Comparison of ENCODE assay signal across 8 cellular contexts in the genomic region with DNA sequence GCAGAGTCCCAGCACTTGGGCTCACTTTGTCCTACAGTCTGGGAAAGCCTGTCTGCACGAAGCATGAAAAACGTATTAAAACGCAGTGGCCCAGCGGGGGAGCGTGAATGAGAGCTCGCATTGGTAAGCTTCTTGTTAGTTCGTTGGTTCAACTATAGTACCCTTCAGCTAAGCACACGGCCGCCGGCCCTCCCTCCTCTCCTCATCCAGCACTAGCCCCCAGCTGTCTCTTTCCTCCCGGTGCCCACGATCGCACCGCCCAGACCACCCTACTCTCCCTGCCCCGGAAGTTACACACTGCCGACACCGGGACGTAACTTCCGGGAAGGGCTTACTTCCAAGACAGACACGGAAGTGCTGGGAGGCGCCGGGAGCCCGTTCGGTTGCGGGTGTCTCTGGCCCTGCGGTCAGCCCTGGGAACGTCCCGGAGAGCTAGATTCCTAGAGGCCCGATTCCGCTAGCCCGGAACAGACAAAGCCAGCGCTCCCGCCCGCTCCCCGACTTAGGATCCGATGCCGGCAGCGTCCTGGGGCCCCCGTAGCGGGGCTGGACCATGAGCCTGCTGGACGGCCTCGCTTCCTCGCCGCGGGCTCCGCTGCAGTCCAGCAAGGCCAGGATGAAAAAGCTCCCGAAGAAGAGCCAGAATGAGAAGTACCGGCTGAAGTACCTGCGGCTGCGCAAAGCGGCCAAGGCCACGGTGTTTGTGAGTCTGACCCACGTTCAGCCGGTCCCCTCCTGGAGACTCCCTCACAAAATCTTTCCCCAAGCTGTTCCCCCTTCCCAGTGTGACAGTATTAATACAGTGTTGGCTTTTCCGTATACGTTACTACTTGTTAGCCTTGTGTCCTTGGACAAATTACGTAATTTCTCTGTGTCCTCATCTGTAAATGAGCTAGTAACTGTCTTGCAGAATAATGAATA. TPM values are rescaled to one million over a fixed set of nuclear protein-coding genes. Genes with fewer than 3 reads are reported as not detected.
A peak's percentile ranks its signal among the peaks of the same experiment; 100 is the strongest.
DNase-seq lines count a peak whose midpoint lies in the region; ATAC-seq and TF ChIP-seq lines count a peak whose summit lies in the region.

A gene with protein sequence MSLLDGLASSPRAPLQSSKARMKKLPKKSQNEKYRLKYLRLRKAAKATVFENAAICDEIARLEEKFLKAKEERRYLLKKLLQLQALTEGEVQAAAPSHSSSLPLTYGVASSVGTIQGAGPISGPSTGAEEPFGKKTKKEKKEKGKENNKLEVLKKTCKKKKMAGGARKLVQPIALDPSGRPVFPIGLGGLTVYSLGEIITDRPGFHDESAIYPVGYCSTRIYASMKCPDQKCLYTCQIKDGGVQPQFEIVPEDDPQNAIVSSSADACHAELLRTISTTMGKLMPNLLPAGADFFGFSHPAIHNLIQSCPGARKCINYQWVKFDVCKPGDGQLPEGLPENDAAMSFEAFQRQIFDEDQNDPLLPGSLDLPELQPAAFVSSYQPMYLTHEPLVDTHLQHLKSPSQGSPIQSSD (plus strand): TSS at position 334 of the 921 bp plus-strand sequence. CDS start 220 bp downstream, at position 554.

- H3K27me3 ChIP-seq in DOHH2 (ENCODE audit: control insufficient read depth, low read length) (no peaks in the 10 kb centered on the region), GM23338 (ENCODE audit: insufficient read depth) (peaks cover 4% of the 10 kb centered on the region; the same call in 1 of the 2 replicates), fibroblast of lung (ENCODE audit: control insufficient read depth, insufficient read depth, low read length) (peaks cover 2% of the 10 kb centered on the region)
- no peaks in the 10 kb centered on the region for H3K27me3 ChIP-seq in naive thymus-derived CD4-positive, alpha-beta T cell (ENCODE audit: control insufficient read depth in 2 of 2, insufficient read depth in 2 of 2, low read length in 2 of 2)

- H3K36me3 ChIP-seq in DOHH2 (ENCODE audit: control insufficient read depth, low read length) (peaks cover 36% of the 10 kb centered on the region), GM23338 (ENCODE audit: insufficient read depth) (peaks cover 24% of the 10 kb centered on the region), fibroblast of lung (ENCODE audit: control insufficient read depth, insufficient read depth, low read length) (peaks cover 7% of the 10 kb centered on the region)
- H3K36me3 ChIP-seq in naive thymus-derived CD4-positive, alpha-beta T cell (ENCODE audit: control insufficient read depth in 2 of 3, insufficient read depth in 3 of 3, low read length in 3 of 3): peaks cover 7 to 33% (median 18%) of the 10 kb centered on the region in 3 experiments

- H3K9me3 ChIP-seq in DOHH2 (ENCODE audit: control insufficient read depth, insufficient read depth, low read length) (no peaks in the 10 kb centered on the region), fibroblast of lung (ENCODE audit: control insufficient read depth, insufficient read depth, low read depth, low read length) (no peaks in the 10 kb centered on the region)
- no peaks in the 10 kb centered on the region for H3K9me3 ChIP-seq in naive thymus-derived CD4-positive, alpha-beta T cell (ENCODE audit: control insufficient read depth in 2 of 3, low read length in 3 of 3)

- H3K4me3 Mint-ChIP-seq in GM23338: peak within 1 kb of the TSS; percentile 94
- peak within 1 kb of the TSS; percentile 96 for H3K4me3 Mint-ChIP-seq in activated T-helper 17 cell treated with anti-CD3 and anti-CD28 coated beads, Interleukin-2, amount 50 U/mL, for 72 hours
- peak within 1 kb of the TSS; percentile 89 to 100 (median 98) for H3K4me3 Mint-ChIP-seq in naive thymus-derived CD4-positive, alpha-beta T cell
- H3K4me3 Mint-ChIP-seq in stimulated activated naive B cell treated with anti-CD40 and anti-IgM and Interleukin-4, amounts not matched to agents 10 μg/mL and 1 μg/mL and 100 μg/mL, for 72 hours: peak within 1 kb of the TSS; percentile 85 to 90

- H3K9me3 Mint-ChIP-seq in GM23338: no peaks in the 10 kb centered on the region
- no peaks in the 10 kb centered on the region for H3K9me3 Mint-ChIP-seq in activated T-helper 17 cell treated with anti-CD3 and anti-CD28 coated beads, Interleukin-2, amount 50 U/mL, for 72 hours
- H3K9me3 Mint-ChIP-seq in naive thymus-derived CD4-positive, alpha-beta T cell: no peaks in the 10 kb centered on the region
- H3K9me3 Mint-ChIP-seq in stimulated activated naive B cell treated with anti-CD40 and anti-IgM and Interleukin-4, amounts not matched to agents 10 μg/mL and 1 μg/mL and 100 μg/mL, for 72 hours: no peaks in the 10 kb centered on the region

- peaks cover 15% of the 10 kb centered on the region for H3K4me1 ChIP-seq in DOHH2 (ENCODE audit: control insufficient read depth, low read length)
- peaks cover 5% of the 10 kb centered on the region for H3K4me1 ChIP-seq in GM23338 (ENCODE audit: insufficient read depth)
- no peaks in the 10 kb centered on the region for H3K4me1 ChIP-seq in fibroblast of lung (ENCODE audit: control insufficient read depth, extremely low read depth, insufficient read depth, low read length)
- peaks cover 7 to 12% of the 10 kb centered on the region in 2 donors for H3K4me1 ChIP-seq in naive thymus-derived CD4-positive, alpha-beta T cell (ENCODE audit: control insufficient read depth in 2 of 2, insufficient read depth in 2 of 2, low read length in 2 of 2)

- H3K36me3 Mint-ChIP-seq in GM23338 (ENCODE audit: low read depth): peaks cover 26% of the 10 kb centered on the region
- peaks cover 43% of the 10 kb centered on the region for H3K36me3 Mint-ChIP-seq in activated T-helper 17 cell treated with anti-CD3 and anti-CD28 coated beads, Interleukin-2, amount 50 U/mL, for 72 hours (ENCODE audit: low read depth)
- H3K36me3 Mint-ChIP-seq in naive thymus-derived CD4-positive, alpha-beta T cell: peaks cover 10 to 19% (median 16%) of the 10 kb centered on the region in 5 donors
- H3K36me3 Mint-ChIP-seq in stimulated activated naive B cell treated with anti-CD40 and anti-IgM and Interleukin-4, amounts not matched to agents 10 μg/mL and 1 μg/mL and 100 μg/mL, for 72 hours: peaks cover 15% of the 10 kb centered on the region in 2 donors

- H3K4me3 ChIP-seq in DOHH2 (ENCODE audit: low read length) (peak within 1 kb of the TSS; percentile 76), GM23338 (peak within 1 kb of the TSS; percentile 96), LNCaP clone FGC (ENCODE audit: low read depth, low read length) (peak within 1 kb of the TSS; percentile 93), fibroblast of lung (replicated peaks in 1 of 4; ENCODE audit: control extremely low read depth in 1 of 4, insufficient read depth in 1 of 4, low read depth in 3 of 4, low read length in 4 of 4) (peak within 1 kb of the TSS; percentile 84 to 98 (median 91))
- peak within 1 kb of the TSS; percentile 75 for H3K4me3 ChIP-seq in naive thymus-derived CD4-positive, alpha-beta T cell (ENCODE audit: low read length)

- ATAC-seq in GM23338: peak; percentile 99
- ATAC-seq in activated T-helper 17 cell treated with anti-CD3 and anti-CD28 coated beads, Interleukin-2, amount 50 U/mL, for 72 hours (replicated peaks): peak; percentile 99
- peak; percentile 96 for ATAC-seq in naive thymus-derived CD4-positive, alpha-beta T cell
- ATAC-seq in stimulated activated naive B cell treated with anti-CD40 and anti-IgM and Interleukin-4, amounts not matched to agents 10 μg/mL and 1 μg/mL and 100 μg/mL, for 72 hours (replicated peaks): peak; percentile 99

- H3K9ac ChIP-seq in fibroblast of lung (ENCODE audit: insufficient read depth, low read length): peak within 1 kb of the TSS; percentile 97

- TF ChIP-seq CTCF in DOHH2 (IDR thresholded peaks at IDR 0.05; ENCODE audit: low read depth, low read length, poor library complexity, severe bottlenecking): no peak
- TF ChIP-seq CTCF in GM23338 (conservative IDR thresholded peaks at IDR 0.05; ENCODE audit: low read depth in 2 of 2): no peak
- no peak for TF ChIP-seq CTCF in LNCaP clone FGC (IDR thresholded peaks at IDR 0.05; ENCODE audit: control insufficient read depth, extremely low read depth, insufficient read depth)
- TF ChIP-seq CTCF in RWPE1 (conservative IDR thresholded peaks at IDR 0.05; ENCODE audit: low read depth): no peak
- TF ChIP-seq CTCF in fibroblast of lung (conservative IDR thresholded peaks at IDR 0.05 in 1 of 2, IDR thresholded peaks at IDR 0.05 in 1 of 2; ENCODE audit: low read depth in 1 of 2, low read length in 2 of 2): no peak

- H3K9me2 ChIP-seq in DOHH2 (replicated peaks; ENCODE audit: control insufficient read depth, low read length) (no peaks in the 10 kb centered on the region; the same call in 1 of the 2 replicates), GM23338 (ENCODE audit: insufficient read depth) (no peaks in the 10 kb centered on the region)

- peak; percentile 92 for DNase-seq in GM23338 (ENCODE audit: low spot score)
- DNase-seq in LNCaP clone FGC (ENCODE audit: low read depth): peak; percentile 77
- peak; percentile 85 for DNase-seq in RWPE1 (ENCODE audit: low spot score)
- peak; percentile 90 to 94 for DNase-seq in fibroblast of lung (ENCODE audit: low read depth in 2 of 2)
- peak; percentile 58 to 87 (median 81) for DNase-seq in naive thymus-derived CD4-positive, alpha-beta T cell
- peak; percentile 74 for DNase-seq in stimulated activated naive B cell treated with anti-CD40 and anti-IgM and Interleukin-4, amounts not matched to agents 10 μg/mL and 1 μg/mL and 100 μg/mL, for 72 hours

- CTCF ChIA-PET in RWPE1 (lab: Yijun Ruan, JAX): interaction anchor here (0.6 to 0.9 kb wide), 3 partner anchors 13 to 171 kb away, joined by 3 to 7 read pairs (median 3); no protein-coding TSS in a partner anchor
- CTCF ChIA-PET in naive thymus-derived CD4-positive, alpha-beta T cell (lab: Charles Lee): interaction anchor here (0.6 to 0.8 kb wide), 2 partner anchors 20 to 316 kb away, joined by 3 read pairs; no protein-coding TSS in a partner anchor

- H4K20me1 ChIP-seq in DOHH2 (ENCODE audit: control insufficient read depth, insufficient read depth, low read depth, low read length): no peaks in the 10 kb centered on the region
- 0 out of 2 replicates have a peak, but pooled peaks cover 6% of the 10 kb centered on the region for H4K20me1 ChIP-seq in GM23338 (replicated peaks; ENCODE audit: insufficient read depth)
- no peaks in the 10 kb centered on the region for H4K20me1 ChIP-seq in fibroblast of lung (ENCODE audit: control insufficient read depth, extremely low read depth, insufficient read depth, low read length)

- H3K79me2 ChIP-seq in DOHH2 (ENCODE audit: control insufficient read depth, low read length) (peaks cover 44% of the 10 kb centered on the region), GM23338 (replicated peaks; ENCODE audit: insufficient read depth) (peaks cover 27% of the 10 kb centered on the region), fibroblast of lung (ENCODE audit: control insufficient read depth, insufficient read depth, low read length) (peaks cover 28% of the 10 kb centered on the region)

- intact Hi-C loops in naive thymus-derived CD4-positive, alpha-beta T cell (cut with micrococcal nuclease): loop anchor here (1.0 to 10.0 kb wide), 16 partner anchors 51 to 1592 kb away; a partner anchor contains a TSS

- H2AFZ ChIP-seq in GM23338 (peak within 1 kb of the TSS; percentile 96), fibroblast of lung (ENCODE audit: low read length) (peak within 1 kb of the TSS; percentile 75)

- H3K27me3 Mint-ChIP-seq in GM23338 (ENCODE audit: insufficient read depth, low read depth, poor library complexity): peaks cover 7% of the 10 kb centered on the region
- H3K27me3 Mint-ChIP-seq in activated T-helper 17 cell treated with anti-CD3 and anti-CD28 coated beads, Interleukin-2, amount 50 U/mL, for 72 hours: peaks cover 3% of the 10 kb centered on the region
- H3K27me3 Mint-ChIP-seq in naive thymus-derived CD4-positive, alpha-beta T cell: peaks cover 0 to 23% (median 7%) of the 10 kb centered on the region in 5 donors
- H3K27me3 Mint-ChIP-seq in stimulated activated naive B cell treated with anti-CD40 and anti-IgM and Interleukin-4, amounts not matched to agents 10 μg/mL and 1 μg/mL and 100 μg/mL, for 72 hours: peaks cover 14 to 29% of the 10 kb centered on the region in 2 donors

- POLR2A ChIA-PET in RWPE1 (lab: Yijun Ruan, JAX; ENCODE audit: low non-redundant PET): interaction anchor here (0.6 kb wide), 1 partner anchor 10 kb away, joined by 4 read pairs; no protein-coding TSS in a partner anchor
- POLR2A ChIA-PET in naive thymus-derived CD4-positive, alpha-beta T cell (lab: Charles Lee): interaction anchor here (0.6 to 2.6 kb wide), 18 partner anchors 9 to 489 kb away, joined by 3 to 15 read pairs (median 5); a partner anchor contains a TSS

- H3K4me2 ChIP-seq in DOHH2 (ENCODE audit: low read length) (peak within 1 kb of the TSS; percentile 95), GM23338 (peak within 1 kb of the TSS; percentile 97), fibroblast of lung (ENCODE audit: extremely low read depth, insufficient read depth, low read length) (peak within 1 kb of the TSS; percentile 98)

- H3K4me1 Mint-ChIP-seq in GM23338: peaks cover 11% of the 10 kb centered on the region
- H3K4me1 Mint-ChIP-seq in activated T-helper 17 cell treated with anti-CD3 and anti-CD28 coated beads, Interleukin-2, amount 50 U/mL, for 72 hours: peaks cover 15% of the 10 kb centered on the region
- peaks cover 21 to 52% (median 46%) of the 10 kb centered on the region in 7 donors for H3K4me1 Mint-ChIP-seq in naive thymus-derived CD4-positive, alpha-beta T cell
- peaks cover 14 to 31% of the 10 kb centered on the region in 2 donors for H3K4me1 Mint-ChIP-seq in stimulated activated naive B cell treated with anti-CD40 and anti-IgM and Interleukin-4, amounts not matched to agents 10 μg/mL and 1 μg/mL and 100 μg/mL, for 72 hours

- 0 out of 2 replicates have a peak, but pooled peaks cover 2% of the 10 kb centered on the region for H3F3A ChIP-seq in DOHH2 (ENCODE audit: control insufficient read depth, insufficient read depth)
- no peaks in the 10 kb centered on the region for H3F3A ChIP-seq in GM23338 (replicated peaks; ENCODE audit: low read depth)

- H3K27ac Mint-ChIP-seq in GM23338: peak within 1 kb of the TSS; percentile 70
- H3K27ac Mint-ChIP-seq in activated T-helper 17 cell treated with anti-CD3 and anti-CD28 coated beads, Interleukin-2, amount 50 U/mL, for 72 hours: peak within 1 kb of the TSS; percentile 96
- H3K27ac Mint-ChIP-seq in naive thymus-derived CD4-positive, alpha-beta T cell: peak within 1 kb of the TSS; percentile 91 to 100 (median 98)
- H3K27ac Mint-ChIP-seq in stimulated activated naive B cell treated with anti-CD40 and anti-IgM and Interleukin-4, amounts not matched to agents 10 μg/mL and 1 μg/mL and 100 μg/mL, for 72 hours: peak within 1 kb of the TSS; percentile 95

- H3K27ac ChIP-seq in DOHH2 (ENCODE audit: low read depth, low read length): peak within 1 kb of the TSS; percentile 28; the same call in 1 of the 2 replicates
- peak within 1 kb of the TSS; percentile 72 for H3K27ac ChIP-seq in GM23338 (ENCODE audit: low read depth)
- peak within 1 kb of the TSS; percentile 90 for H3K27ac ChIP-seq in RWPE1
- H3K27ac ChIP-seq in fibroblast of lung (ENCODE audit: insufficient read depth, low read length): peak within 1 kb of the TSS; percentile 96
- peak within 1 kb of the TSS; percentile 91 for H3K27ac ChIP-seq in naive thymus-derived CD4-positive, alpha-beta T cell (ENCODE audit: low read depth, low read length)

RNA-seq across cellular contexts. Expression of the gene that starts here (rescaled TPM):
- 20.7 and 24.8 TPM in 2 replicates for total RNA-seq in GM23338 (2014; rRNA removed; shearing (Covaris generic))
- polyA plus RNA-seq in GM23338 (2016; fragmentation: Nextera tagmentation; extraction: Ambion mirVana) (56.5 and 56.6 TPM in 2 replicates), fibroblast of lung (21.6 and 31.0 TPM in 2 replicates)
- total RNA-seq in activated T-helper 17 cell treated with anti-CD3 and anti-CD28 coated beads, Interleukin-2, amount 50 U/mL, for 72 hours: 10 to 100 TPM; 28.8 to 30.0 TPM
- 30.0 and 36.2 TPM in 2 replicates for total RNA-seq in fibroblast of lung
- 17.1 and 23.0 TPM in 2 replicates for polyA plus RNA-seq in fibroblast of lung (2012)
- 6.6 and 10.1 TPM in 2 replicates for polyA minus RNA-seq in fibroblast of lung (ENCODE audit: low replicate concordance)
- 10 to 100 TPM; 35.5 to 78.6 (median 63.9) TPM for total RNA-seq in naive thymus-derived CD4-positive, alpha-beta T cell
- polyA plus RNA-seq in naive thymus-derived CD4-positive, alpha-beta T cell: 10 to 100 TPM; 32.4 to 38.4 TPM

Comparison
In these comparisons a context has a peak if more than half of its experiments do, and no peak if none do; other contexts are left out.
1. Peak in every context shown above with its lines: DNase-seq, ATAC-seq, H3K4me3 ChIP-seq and H3K27ac ChIP-seq.
2. H3K27ac ChIP-seq: peak in every context shown above with its lines; median percentile 96 in fibroblast of lung; 91 in naive thymus-derived CD4-positive, alpha-beta T cell; 90 in RWPE1; 72 in GM23338; 28 in DOHH2.